In genomic region chr20:5608448-5609161, GRCh38 we compare ENCODE assay signal across 8 cellular contexts. TPM values are rescaled to one million over a fixed set of nuclear protein-coding genes. Genes with fewer than 3 reads are reported as not detected.
A peak's percentile ranks its signal among the peaks of the same experiment; 100 is the strongest.
DNase-seq lines count a peak whose midpoint lies in the region; ATAC-seq and TF ChIP-seq lines count a peak whose summit lies in the region.

No MANE protein-coding gene starts in this region.

- no peak for ATAC-seq in upper lobe of left lung (ENCODE audit: low FRiP score in 2 of 2)

- H3K9me3 ChIP-seq in A673 (ENCODE audit: low read depth, low read length, poor library complexity, severe bottlenecking) = no peaks in the 10 kb centered on the region
- H3K9me3 ChIP-seq in upper lobe of left lung = no peaks in the 10 kb centered on the region

- 15 to 21% methylated on average over 4 of the region's 4 CpGs for WGBS in upper lobe of left lung, 2 donors

- CTCF ChIA-PET in A673 (lab: Charles Lee) = no interaction called here
- CTCF ChIA-PET in activated CD4-positive, alpha-beta memory T cell treated with anti-CD3 and anti-CD28 coated beads, Interleukin-2, amount 10 ng/mL, durations not matched to agents 7 days and 5 days (lab: Charles Lee) = interaction anchor here (1.2 to 1.9 kb wide), 3 partner anchors 32 to 180 kb away, joined by 3 to 5 read pairs (median 3); no protein-coding TSS in a partner anchor

- H3K4me1 Mint-ChIP-seq in activated CD4-positive, alpha-beta memory T cell treated with anti-CD3 and anti-CD28 coated beads, Interleukin-2, amount 10 ng/mL, durations not matched to agents 7 days and 5 days = peaks cover 61% of the 10 kb centered on the region

- peak overlapping the region; percentile 27 for H3K27ac ChIP-seq in A673 (ENCODE audit: low read depth, low read length, poor library complexity, severe bottlenecking)
- peak overlapping the region; percentile 93 to 99 (median 96) for H3K27ac ChIP-seq in upper lobe of left lung

- no peaks in the 10 kb centered on the region for H3K27me3 ChIP-seq in A673 (replicated peaks; ENCODE audit: insufficient read depth, low read depth, low read length, poor library complexity)
- H3K27me3 ChIP-seq in upper lobe of left lung = no peaks in the 10 kb centered on the region

- BruUV-seq in A673 (replicated peaks; lab: Mats Ljungman, UMichigan) = no TSS peak

- intact Hi-C loops in A673 (cut with micrococcal nuclease; ENCODE audit: unreplicated experiment) = no loop called here

- H3K27ac Mint-ChIP-seq in activated CD4-positive, alpha-beta memory T cell treated with anti-CD3 and anti-CD28 coated beads, Interleukin-2, amount 10 ng/mL, durations not matched to agents 7 days and 5 days = peak overlapping the region; percentile 71

- H3K4me1 ChIP-seq in A673 (ENCODE audit: insufficient read depth, low read length, poor library complexity, severe bottlenecking) (peaks cover 23% of the 10 kb centered on the region), upper lobe of left lung (peaks cover 31 to 49% (median 39%) of the 10 kb centered on the region in 4 donors)

- no peaks in the 10 kb centered on the region for H3K27me3 Mint-ChIP-seq in activated CD4-positive, alpha-beta memory T cell treated with anti-CD3 and anti-CD28 coated beads, Interleukin-2, amount 10 ng/mL, durations not matched to agents 7 days and 5 days

- H3K4me3 ChIP-seq in A673 (ENCODE audit: low read depth, low read length, poor library complexity, severe bottlenecking) (peak overlapping the region; percentile 65), upper lobe of left lung (peak overlapping the region in 3 of 4 donors; percentile 64 to 83 (median 73))

- peak overlapping the region; percentile 99 for H3K4me3 Mint-ChIP-seq in activated CD4-positive, alpha-beta memory T cell treated with anti-CD3 and anti-CD28 coated beads, Interleukin-2, amount 10 ng/mL, durations not matched to agents 7 days and 5 days

- peak in 1 of 4 donors; percentile 29 for TF ChIP-seq POLR2A in upper lobe of left lung (IDR thresholded peaks at IDR 0.05)

- no peaks in the 10 kb centered on the region for H3K36me3 ChIP-seq in A673 (ENCODE audit: insufficient read depth, low read length, poor library complexity, severe bottlenecking)
- H3K36me3 ChIP-seq in upper lobe of left lung = no peaks in the 10 kb centered on the region

- TF ChIP-seq EP300 in upper lobe of left lung (IDR thresholded peaks at IDR 0.05) = no peak

- in situ Hi-C loops in GM13977 (cut with MboI; ENCODE audit: low pct_unique_long_range_greater_than_20kb, low sequenced_read_pairs, unreplicated experiment) = no loop called here

- POLR2A ChIA-PET in A673 (lab: Charles Lee; ENCODE audit: low non-redundant PET) = no interaction called here
- POLR2A ChIA-PET in activated CD4-positive, alpha-beta memory T cell treated with anti-CD3 and anti-CD28 coated beads, Interleukin-2, amount 10 ng/mL, durations not matched to agents 7 days and 5 days (lab: Charles Lee) = interaction anchor here (0.6 to 1.8 kb wide), 3 partner anchors 22 to 209 kb away, joined by 4 to 6 read pairs (median 4); no protein-coding TSS in a partner anchor

- peaks cover 31% of the 10 kb centered on the region for H3K36me3 Mint-ChIP-seq in activated CD4-positive, alpha-beta memory T cell treated with anti-CD3 and anti-CD28 coated beads, Interleukin-2, amount 10 ng/mL, durations not matched to agents 7 days and 5 days (ENCODE audit: low read depth)

- no peaks in the 10 kb centered on the region for H3K9me3 Mint-ChIP-seq in activated CD4-positive, alpha-beta memory T cell treated with anti-CD3 and anti-CD28 coated beads, Interleukin-2, amount 10 ng/mL, durations not matched to agents 7 days and 5 days

- TF ChIP-seq CTCF in A673 (conservative IDR thresholded peaks at IDR 0.05; ENCODE audit: low read depth, low read length) = no peak
- no peak for TF ChIP-seq CTCF in upper lobe of left lung (IDR thresholded peaks at IDR 0.05)
- TF ChIP-seq CTCF in GM13977 (IDR thresholded peaks at IDR 0.05; ENCODE audit: extremely low read depth, insufficient read depth, missing control alignments) = no peak

- DNase-seq in A673 (ENCODE audit: low spot score) (peak; percentile 15), HCEC 1CT (peak; percentile 55), iris pigment epithelial cell (ENCODE audit: low read depth) (peak; percentile 68), upper lobe of left lung (no peak), cerebellum (ENCODE audit: low spot score) (no peak), GM13977 (ENCODE audit: low spot score) (no peak)
- DNase-seq in activated CD4-positive, alpha-beta memory T cell treated with anti-CD3 and anti-CD28 coated beads, Interleukin-2, amount 10 ng/mL, durations not matched to agents 7 days and 5 days = no peak
- no peak for DNase-seq in stimulated activated CD4-positive, alpha-beta T cell treated with anti-CD3 and anti-CD28 coated beads, Interleukin-15, amount 100 ng/mL, for 24 hours

RNA-seq across cellular contexts. Expression of gene GPCPD1, which starts 2.2 kb away (rescaled TPM):
- total RNA-seq in A673 (2021) (11.6 and 12.2 TPM in 2 replicates), upper lobe of left lung (10 to 100 TPM; 36.0 to 96.3 (median 56.0) TPM), cerebellum (49.3 TPM)
- total RNA-seq in activated CD4-positive, alpha-beta memory T cell treated with anti-CD3 and anti-CD28 coated beads, Interleukin-2, amount 10 ng/mL, durations not matched to agents 7 days and 5 days = 10 to 100 TPM; 29.4 to 32.1 TPM

Comparison
In these comparisons a context has a peak if more than half of its experiments do, and no peak if none do; other contexts are left out.
1. DNase-seq: peak in A673 (single experiment), HCEC 1CT (single experiment) and iris pigment epithelial cell (single experiment); none in activated CD4-positive, alpha-beta memory T cell treated with anti-CD3 and anti-CD28 coated beads, Interleukin-2, amount 10 ng/mL, durations not matched to agents 7 days and 5 days (single experiment), upper lobe of left lung (0 of 2), cerebellum (single experiment), stimulated activated CD4-positive, alpha-beta T cell treated with anti-CD3 and anti-CD28 coated beads, Interleukin-15, amount 100 ng/mL, for 24 hours (single experiment) and GM13977 (single experiment).